Comparison of ENCODE assay signal across 8 cellular contexts in genomic region chr5:176360894-176361436, GRCh38. TPM values are rescaled to one million over a fixed set of nuclear protein-coding genes. Genes with fewer than 3 reads are reported as not detected.
DNase-seq lines count a peak whose midpoint lies in the region; ATAC-seq and TF ChIP-seq lines count a peak whose summit lies in the region.

No MANE protein-coding gene starts in this region.

- no peaks in the 10 kb centered on the region for H3K4me1 ChIP-seq in ES-I3 (ENCODE audit: insufficient read depth, low read length)
- peaks cover 0 to 14% of the 10 kb centered on the region in 2 donors for H3K4me1 ChIP-seq in ascending aorta

- ATAC-seq in stimulated activated naive CD8-positive, alpha-beta T cell treated with anti-CD3 and anti-CD28 coated beads, Interleukin-15, Interleukin-2, amounts not matched to agents 100 U/mL and 50 U/mL, for 24 hours, result no peak

- DNase-seq in HT-29 (ENCODE audit: low spot score) (peak; percentile 7), ascending aorta (ENCODE audit: low spot score in 2 of 2) (peak in 1 of 2 donors; percentile 66), iPS-NIHi7 (ENCODE audit: extremely low spot score) (peak; percentile 55), SIG-M5 (lab: John Stamatoyannopoulos, UW) (no peak), SIG-M5 treated with dmso at 0.1 percent for 504 hours (lab: John Stamatoyannopoulos, UW; ENCODE audit: unreplicated experiment) (no peak), GM19240 (ENCODE audit: insufficient read length, low spot score) (no peak)
- peak; percentile 21 for DNase-seq in stimulated activated naive CD8-positive, alpha-beta T cell treated with anti-CD3 and anti-CD28 coated beads, Interleukin-15, Interleukin-2, amounts not matched to agents 100 U/mL and 50 U/mL, for 24 hours

- no peak for TF ChIP-seq CTCF in ascending aorta (IDR thresholded peaks at IDR 0.05)

- H3K27ac ChIP-seq in ascending aorta, result peak overlapping the region; percentile 70 to 78

- H3K4me3 ChIP-seq in ascending aorta, result peak overlapping the region; percentile 97 to 99

- no peaks in the 10 kb centered on the region for H3K27me3 ChIP-seq in ascending aorta

- intact Hi-C loops in ascending aorta (cut with DNase I), result loop anchor here (1.0 to 5.0 kb wide), 4 partner anchors 27 to 181 kb away; partner anchors contain the start of genes CLTB, FAF2, HIGD2A and NOP16

- H3K9me3 ChIP-seq in ES-I3 (ENCODE audit: control insufficient read depth, insufficient read depth, low read length), result no peaks in the 10 kb centered on the region
- no peaks in the 10 kb centered on the region for H3K9me3 ChIP-seq in ascending aorta

- H3K9ac ChIP-seq in ES-I3 (ENCODE audit: low read depth, low read length), result peak overlapping the region; percentile 97

- H3K36me3 ChIP-seq in ES-I3 (ENCODE audit: insufficient read depth, low read length) (peaks cover 10% of the 10 kb centered on the region; the same call in 1 of the 2 replicates), ascending aorta (peaks cover 2 to 24% of the 10 kb centered on the region in 2 donors)

RNA-seq across cellular contexts. Expression of gene KIAA1191, which starts 0.6 kb away (rescaled TPM):
- total RNA-seq in HT-29 (2014; rRNA removed; shearing (Covaris generic)), result 43.6 and 53.5 TPM in 2 replicates
- 56.2 TPM for total RNA-seq in ascending aorta

RNA-seq across cellular contexts. Expression of gene ARL10, which starts 4.3 kb away (rescaled TPM):
- 0.03 TPM in 1 of 2 replicates, not detected in the other for total RNA-seq in HT-29 (2014; rRNA removed; shearing (Covaris generic))
- 2.7 TPM for total RNA-seq in ascending aorta

RNA-seq across cellular contexts. Expression of gene NOP16, which starts 27.4 kb away (rescaled TPM):
- 77.1 and 82.4 TPM in 2 replicates for total RNA-seq in HT-29 (2014; rRNA removed; shearing (Covaris generic))
- not detected for total RNA-seq in ascending aorta

RNA-seq across cellular contexts. Expression of gene HIGD2A, which starts 27.6 kb away (rescaled TPM):
- total RNA-seq in HT-29 (2014; rRNA removed; shearing (Covaris generic)), result 142 and 166 TPM in 2 replicates
- 36.7 TPM for total RNA-seq in ascending aorta

RNA-seq across cellular contexts. Expression of gene CLTB, which starts 55.4 kb away (rescaled TPM):
- total RNA-seq in HT-29 (2014; rRNA removed; shearing (Covaris generic)), result 87.3 and 97.2 TPM in 2 replicates
- total RNA-seq in ascending aorta, result 189 TPM

Comparison
In these comparisons a context has a peak if more than half of its experiments do, and no peak if none do; other contexts are left out.
1. DNase-seq: peak in HT-29 (single experiment), iPS-NIHi7 (single experiment) and stimulated activated naive CD8-positive, alpha-beta T cell treated with anti-CD3 and anti-CD28 coated beads, Interleukin-15, Interleukin-2, amounts not matched to agents 100 U/mL and 50 U/mL, for 24 hours (single experiment); none in SIG-M5 (single experiment), SIG-M5 treated with dmso at 0.1 percent for 504 hours (single experiment) and GM19240 (single experiment).
2. RNA of gene NOP16, which starts 27.4 kb away (total RNA-seq): 77.1 to 82.4 TPM in HT-29; not detected in ascending aorta (single experiment); every median in the first group is over 10 times any median in the second.